Comparison of ENCODE assay signal across 1 cellular context in the genomic region with DNA sequence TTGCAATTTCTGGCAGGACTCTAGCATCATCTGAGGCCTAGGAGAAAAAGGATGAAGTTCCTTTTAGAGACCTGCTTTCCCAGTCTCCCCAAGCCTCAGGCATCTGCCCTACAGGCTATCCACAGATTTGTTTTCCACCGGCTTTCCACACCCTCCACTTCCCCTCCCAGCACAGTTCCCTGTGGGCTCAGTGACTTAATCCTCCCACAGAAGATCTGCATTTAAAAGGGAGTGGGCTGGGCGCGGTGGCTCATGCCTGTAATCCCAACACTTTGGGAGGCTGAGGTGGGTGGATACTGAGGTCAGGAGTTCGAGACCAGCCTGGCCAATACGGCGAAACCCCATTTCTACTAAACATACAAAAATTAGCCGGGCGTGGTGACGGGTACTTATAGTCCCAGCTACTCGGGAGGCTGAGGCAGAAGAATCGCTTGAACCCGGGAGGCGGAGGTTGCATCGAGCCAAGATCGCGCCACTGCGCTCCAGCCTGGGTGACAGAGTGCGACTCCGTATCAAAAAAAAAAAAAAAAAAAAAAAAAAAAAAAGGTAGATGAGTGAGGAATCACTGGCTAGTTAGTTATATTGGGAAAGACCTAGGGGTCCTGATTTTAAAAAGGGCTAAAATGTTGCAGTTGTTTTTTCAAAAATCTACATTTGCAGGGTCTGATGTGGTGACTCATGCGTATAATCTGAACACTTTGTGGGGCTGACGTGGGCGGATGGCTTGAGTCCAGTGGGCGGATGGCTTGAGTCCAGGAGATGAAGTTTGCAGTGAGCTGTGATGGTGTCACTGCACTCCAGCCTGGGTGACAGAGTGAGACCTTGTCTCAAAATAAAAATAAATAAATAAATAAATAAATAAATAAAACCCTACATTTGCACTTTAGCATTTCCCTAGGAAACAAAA.
TF ChIP-seq lines count a peak whose summit lies in the region.

No MANE protein-coding gene starts in this region.

TF ChIP-seq in HepG2, 621 proteins besides CTCF, POLR2A, EP300 and RAD21 (continued from another document):
- TF ChIP-seq, protein P1, sequence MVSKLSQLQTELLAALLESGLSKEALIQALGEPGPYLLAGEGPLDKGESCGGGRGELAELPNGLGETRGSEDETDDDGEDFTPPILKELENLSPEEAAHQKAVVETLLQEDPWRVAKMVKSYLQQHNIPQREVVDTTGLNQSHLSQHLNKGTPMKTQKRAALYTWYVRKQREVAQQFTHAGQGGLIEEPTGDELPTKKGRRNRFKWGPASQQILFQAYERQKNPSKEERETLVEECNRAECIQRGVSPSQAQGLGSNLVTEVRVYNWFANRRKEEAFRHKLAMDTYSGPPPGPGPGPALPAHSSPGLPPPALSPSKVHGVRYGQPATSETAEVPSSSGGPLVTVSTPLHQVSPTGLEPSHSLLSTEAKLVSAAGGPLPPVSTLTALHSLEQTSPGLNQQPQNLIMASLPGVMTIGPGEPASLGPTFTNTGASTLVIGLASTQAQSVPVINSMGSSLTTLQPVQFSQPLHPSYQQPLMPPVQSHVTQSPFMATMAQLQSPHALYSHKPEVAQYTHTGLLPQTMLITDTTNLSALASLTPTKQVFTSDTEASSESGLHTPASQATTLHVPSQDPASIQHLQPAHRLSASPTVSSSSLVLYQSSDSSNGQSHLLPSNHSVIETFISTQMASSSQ (IDR thresholded peaks at IDR 0.05; ENCODE audit: low read depth): no peak
- TF ChIP-seq, protein P1 (CRISPR knock-in tag; IDR thresholded peaks at IDR 0.05; ENCODE audit: borderline replicate concordance): no peak
- no peak for TF ChIP-seq KLF15 (CRISPR knock-in tag; IDR thresholded peaks at IDR 0.05; ENCODE audit: borderline replicate concordance)
- TF ChIP-seq ZSCAN31 (CRISPR knock-in tag; IDR thresholded peaks at IDR 0.05; ENCODE audit: low read depth): no peak
- no peak for TF ChIP-seq ZNF768 (CRISPR knock-in tag; IDR thresholded peaks at IDR 0.05)
- TF ChIP-seq HINFP (CRISPR knock-in tag; IDR thresholded peaks at IDR 0.05; ENCODE audit: low read depth): no peak
- TF ChIP-seq PRDM10 (CRISPR knock-in tag; IDR thresholded peaks at IDR 0.05; ENCODE audit: low read depth): no peak
- no peak for TF ChIP-seq ZSCAN29 (CRISPR knock-in tag; conservative IDR thresholded peaks at IDR 0.05)
- no peak for TF ChIP-seq KDM4B (CRISPR knock-in tag; IDR thresholded peaks at IDR 0.05)
